22 cellular contexts compared by ENCODE assay signal in the genomic region with DNA sequence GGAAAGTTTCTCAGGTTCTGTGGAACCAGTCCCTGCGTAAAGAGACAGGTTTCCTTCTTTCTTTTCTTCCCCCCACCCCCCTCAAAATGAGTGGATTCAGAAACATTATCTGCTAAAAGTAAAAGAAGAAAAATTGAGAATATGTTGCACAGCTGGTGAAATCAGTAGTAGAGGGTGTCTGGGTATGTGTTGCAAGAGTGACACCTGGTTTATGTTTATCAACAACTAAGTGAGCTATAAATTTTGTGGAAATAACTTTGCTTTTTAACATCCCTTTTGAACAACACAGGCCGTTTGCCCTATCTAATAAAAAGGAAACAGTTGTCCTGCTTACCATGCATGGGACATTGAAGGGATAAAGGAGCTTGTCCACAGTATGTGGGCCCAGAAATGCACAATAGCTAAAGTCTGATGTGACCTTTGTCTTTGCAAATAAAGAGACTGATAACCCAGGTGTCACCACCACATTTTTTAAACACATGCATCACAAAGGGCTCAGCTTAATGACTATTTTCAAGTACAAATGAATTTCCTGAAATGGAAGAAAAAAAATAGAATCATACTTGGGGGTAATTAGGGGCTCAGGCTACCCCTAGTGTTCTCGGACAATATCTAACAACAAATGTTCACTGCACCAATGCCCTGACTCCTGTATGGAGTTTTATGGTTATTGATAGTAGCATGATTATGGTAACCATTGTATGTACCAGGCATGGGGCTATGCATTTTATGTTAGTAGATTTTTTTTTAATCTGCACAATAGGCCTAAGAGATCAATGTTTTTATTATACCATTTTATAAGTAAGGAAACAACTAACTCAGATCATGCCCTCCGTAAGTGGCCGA.
"Had no signal": no experiment of that assay in that cellular context is flagged by ENCODE, and none has a peak within 500 bp of the region (broad histone marks: within the 10 kb centered on the region; RNA-seq: fewer than 3 reads in every experiment).

No MANE protein-coding gene starts in this region.

- H3K4me3 ChIP-seq: coronary artery, gastrocnemius medialis, left ventricle myocardium inferior, sigmoid colon, spleen, thoracic aorta had no signal

- ATAC-seq: activated CD4-positive, CD25-positive, alpha-beta regulatory T cell treated with anti-CD3 and anti-CD28 coated beads, Interleukin-2, amount 50 U/mL, for 24 hours; activated naive CD8-positive, alpha-beta T cell treated with anti-CD3 and anti-CD28 coated beads, Interleukin-2, amount 50 U/mL, for 24 hours; activated T-cell treated with anti-CD3 and anti-CD28 coated beads, Interleukin-2, amount 50 U/mL, for 4 hours; gastrocnemius medialis; naive thymus-derived CD4-positive, alpha-beta T cell; stimulated activated naive B cell treated with anti-CD40 and anti-IgM and Interleukin-4, amounts not matched to agents 10 μg/mL and 1 μg/mL and 100 μg/mL, for 72 hours had no signal

- H3K27me3 Mint-ChIP-seq: activated naive CD8-positive, alpha-beta T cell treated with anti-CD3 and anti-CD28 coated beads, Interleukin-2, amount 50 U/mL, for 24 hours; central memory CD8-positive, alpha-beta T cell; memory B cell; naive thymus-derived CD4-positive, alpha-beta T cell; stimulated activated naive B cell treated with anti-CD40 and anti-IgM and Interleukin-4, amounts not matched to agents 10 μg/mL and 1 μg/mL and 100 μg/mL, for 72 hours had no signal

- H3K4me3 Mint-ChIP-seq: activated naive CD4-positive, alpha-beta T cell treated with anti-CD3 and anti-CD28 coated beads for 36 hours; activated naive CD8-positive, alpha-beta T cell treated with anti-CD3 and anti-CD28 coated beads, Interleukin-2, amount 50 U/mL, for 24 hours; activated T-cell treated with anti-CD3 and anti-CD28 coated beads, Interleukin-2, amount 50 U/mL, for 4 hours; central memory CD8-positive, alpha-beta T cell; memory B cell; naive thymus-derived CD4-positive, alpha-beta T cell; stimulated activated naive B cell treated with anti-CD40 and anti-IgM and Interleukin-4, amounts not matched to agents 10 μg/mL and 1 μg/mL and 100 μg/mL, for 72 hours had no signal

- H3K36me3 ChIP-seq: gastrocnemius medialis, left ventricle myocardium inferior, sigmoid colon, thoracic aorta had no signal

- H3K27ac Mint-ChIP-seq: activated naive CD4-positive, alpha-beta T cell treated with anti-CD3 and anti-CD28 coated beads for 36 hours; activated naive CD8-positive, alpha-beta T cell treated with anti-CD3 and anti-CD28 coated beads, Interleukin-2, amount 50 U/mL, for 24 hours; memory B cell; naive thymus-derived CD4-positive, alpha-beta T cell; stimulated activated naive B cell treated with anti-CD40 and anti-IgM and Interleukin-4, amounts not matched to agents 10 μg/mL and 1 μg/mL and 100 μg/mL, for 72 hours had no signal

- H3K27me3 ChIP-seq: gastrocnemius medialis, sigmoid colon, spleen had no signal

- H3K4me1 ChIP-seq: parathyroid adenoma had no signal

- H3K4me1 Mint-ChIP-seq: activated naive CD8-positive, alpha-beta T cell treated with anti-CD3 and anti-CD28 coated beads, Interleukin-2, amount 50 U/mL, for 24 hours; central memory CD8-positive, alpha-beta T cell had no signal

- H3K27ac ChIP-seq: coronary artery, gastrocnemius medialis, left ventricle myocardium inferior, parathyroid adenoma, sigmoid colon, spleen, thoracic aorta had no signal

- DNase-seq: activated CD4-positive, alpha-beta T cell treated with anti-CD3 and anti-CD28 coated beads, Interleukin-2, amount 50 U/mL, for 1 hour; activated CD8-positive, alpha-beta memory T cell treated with anti-CD3 and anti-CD28 coated beads, Interleukin-2, amount 50 U/mL, for 4 hours; activated naive CD4-positive, alpha-beta T cell treated with anti-CD3 and anti-CD28 coated beads for 36 hours; activated naive CD8-positive, alpha-beta T cell treated with anti-CD3 and anti-CD28 coated beads, Interleukin-2, amount 50 U/mL, for 24 hours; activated T-cell treated with anti-CD3 and anti-CD28 coated beads, Interleukin-2, amount 50 U/mL, for 4 hours; anterior cingulate cortex; gastrocnemius medialis; head of caudate nucleus; kidney; left ventricle myocardium inferior; naive thymus-derived CD4-positive, alpha-beta T cell; sigmoid colon; spleen; stimulated activated CD4-positive, alpha-beta T cell treated with anti-CD3 and anti-CD28 coated beads, Interleukin-4, amount 100 ng/mL, for 4 hours; stimulated activated naive B cell treated with anti-CD40 and anti-IgM and Interleukin-4, amounts not matched to agents 10 μg/mL and 1 μg/mL and 100 μg/mL, for 72 hours; T-helper 9 cell had no signal

- H3K9me3 ChIP-seq: gastrocnemius medialis, left ventricle myocardium inferior, sigmoid colon, spleen, thoracic aorta had no signal

- H3K9me3 Mint-ChIP-seq: activated naive CD4-positive, alpha-beta T cell treated with anti-CD3 and anti-CD28 coated beads for 36 hours; activated naive CD8-positive, alpha-beta T cell treated with anti-CD3 and anti-CD28 coated beads, Interleukin-2, amount 50 U/mL, for 24 hours; activated T-cell treated with anti-CD3 and anti-CD28 coated beads, Interleukin-2, amount 50 U/mL, for 4 hours; central memory CD8-positive, alpha-beta T cell; memory B cell; stimulated activated naive B cell treated with anti-CD40 and anti-IgM and Interleukin-4, amounts not matched to agents 10 μg/mL and 1 μg/mL and 100 μg/mL, for 72 hours had no signal

- H3K9ac ChIP-seq: parathyroid adenoma had no signal
